ENCODE assay signal across 8 cellular contexts in genomic region chr20:35091808-35092523, GRCh38. TPM values are rescaled to one million over a fixed set of nuclear protein-coding genes. Genes with fewer than 3 reads are reported as not detected.
DNase-seq lines count a peak whose midpoint lies in the region; ATAC-seq and TF ChIP-seq lines count a peak whose summit lies in the region.

No MANE protein-coding gene starts in this region.

- no peaks in the 10 kb centered on the region for H3K27me3 ChIP-seq in thyroid gland

- peak overlapping the region; percentile 92 for H3K27ac Mint-ChIP-seq in central memory CD8-positive, alpha-beta T cell (ENCODE audit: low read depth)

- no peaks in the 10 kb centered on the region for H3K9me3 ChIP-seq in thyroid gland

- no peak for TF ChIP-seq CTCF in lower leg skin (IDR thresholded peaks at IDR 0.05)
- no peak for TF ChIP-seq CTCF in thyroid gland (IDR thresholded peaks at IDR 0.05)

- peaks cover 0 to 6% of the 10 kb centered on the region in 2 donors for H3K36me3 ChIP-seq in thyroid gland

- ATAC-seq in central memory CD8-positive, alpha-beta T cell (replicated peaks; ENCODE audit: extremely low read depth, poor library complexity, severe bottlenecking): peak; percentile 7

- intact Hi-C loops in lower leg skin (cut with DNase I; ENCODE audit: low total_unique reads): no loop called here
- intact Hi-C loops in thyroid gland (cut with DNase I): loop anchor here (10.0 kb wide), 1 partner anchor 217 kb away; the partner anchor contains the start of genes ACSS2 and GGT7

- TF ChIP-seq POLR2A in lower leg skin (IDR thresholded peaks at IDR 0.05) (no peak), thyroid gland (IDR thresholded peaks at IDR 0.05) (no peak)

- DNase-seq in NCI-H146 treated with DMSO at 0.1 percent for 48 hours (lab: John Stamatoyannopoulos, UW; ENCODE audit: unreplicated experiment) (peak; percentile 23), NCI-H146 (lab: John Stamatoyannopoulos, UW) (no peak), HEK293T (ENCODE audit: extremely low spot score) (peak; percentile 51), NCI-H345 treated with DMSO at 0.1 percent for 48 hours (lab: John Stamatoyannopoulos, UW; ENCODE audit: unreplicated experiment) (peak; percentile 26), lower leg skin (ENCODE audit: low spot score in 2 of 2) (no peak), thyroid gland (peak in 1 of 2 donors; percentile 9), T-helper 9 cell (no peak)
- no peak for DNase-seq in central memory CD8-positive, alpha-beta T cell (ENCODE audit: low spot score in 2 of 2)

- peaks cover 40% of the 10 kb centered on the region for H3K4me1 Mint-ChIP-seq in central memory CD8-positive, alpha-beta T cell

- H3K27ac ChIP-seq in thyroid gland: peak overlapping the region; percentile 84 to 95 (median 90)

- H3K4me3 ChIP-seq in lower leg skin (ENCODE audit: low read depth, poor library complexity, severe bottlenecking) (peak overlapping the region; percentile 80), thyroid gland (replicated peaks in 1 of 3) (peak overlapping the region; percentile 69 to 94 (median 79))

- POLR2A ChIA-PET in HEK293T (lab: Yijun Ruan, JAX): interaction anchor here (0.6 kb wide), 1 partner anchor 28 kb away, joined by 5 read pairs; no protein-coding TSS in a partner anchor

- peak overlapping the region; percentile 88 for H3K4me3 Mint-ChIP-seq in central memory CD8-positive, alpha-beta T cell

- H3K27me3 Mint-ChIP-seq in central memory CD8-positive, alpha-beta T cell: no peaks in the 10 kb centered on the region

- H3K36me3 Mint-ChIP-seq in central memory CD8-positive, alpha-beta T cell (ENCODE audit: insufficient read depth): peaks cover 28% of the 10 kb centered on the region

- peaks cover 20 to 34% of the 10 kb centered on the region in 2 donors for H3K4me1 ChIP-seq in thyroid gland

- 0% methylated on average over 20 to 24 of the region's 28 CpGs for WGBS in lower leg skin, 2 donors
- 0 to 2% methylated on average over 18 to 28 of the region's 28 CpGs for WGBS in thyroid gland, 2 donors

- no peaks in the 10 kb centered on the region for H3K9me3 Mint-ChIP-seq in central memory CD8-positive, alpha-beta T cell

- CTCF ChIA-PET in HEK293T (lab: Yijun Ruan, JAX): interaction anchor here (0.6 kb wide), 1 partner anchor 16 kb away, joined by 4 read pairs; no protein-coding TSS in a partner anchor

TF ChIP-seq in HEK293T, 16 proteins besides CTCF, POLR2A, EP300 and RAD21:
- TF ChIP-seq L3MBTL2 (conservative IDR thresholded peaks at IDR 0.05) (no peak), HDGF (IDR thresholded peaks at IDR 0.05; ENCODE audit: borderline replicate concordance) (no peak), NFRKB (IDR thresholded peaks at IDR 0.05) (no peak), CTBP1 (IDR thresholded peaks at IDR 0.05; ENCODE audit: borderline replicate concordance) (no peak), FOXA1 (IDR thresholded peaks at IDR 0.05) (no peak), ARNT (IDR thresholded peaks at IDR 0.05) (no peak), SP1 (IDR thresholded peaks at IDR 0.05) (no peak), LEF1 (IDR thresholded peaks at IDR 0.05; ENCODE audit: borderline replicate concordance) (no peak), ELF4 (IDR thresholded peaks at IDR 0.05) (no peak), FOXM1 (IDR thresholded peaks at IDR 0.05; ENCODE audit: borderline replicate concordance) (no peak)
TF ChIP-seq in HEK293T: peak in this region for 0.

RNA-seq across cellular contexts. Expression of gene TRPC4AP, which starts 0.6 kb away (rescaled TPM):
- 10 to 100 TPM; 40.3 to 64.5 (median 50.0) TPM for total RNA-seq in lower leg skin
- total RNA-seq in thyroid gland: 10 to 100 TPM; 53.3 to 76.8 (median 73.5) TPM

RNA-seq across cellular contexts. Expression of gene EDEM2, which starts 55.2 kb away (rescaled TPM):
- total RNA-seq in lower leg skin: 10 to 100 TPM in 3 of 4 donors, 1 to 10 TPM in 1; 8.8 to 18.7 (median 16.6) TPM
- 10 to 100 TPM; 13.7 to 31.0 (median 25.0) TPM for total RNA-seq in thyroid gland

Comparison
In these comparisons a context has a peak if more than half of its experiments do, and no peak if none do; other contexts are left out.
1. DNase-seq: peak in NCI-H146 treated with DMSO at 0.1 percent for 48 hours (single experiment), HEK293T (single experiment) and NCI-H345 treated with DMSO at 0.1 percent for 48 hours (single experiment); none in NCI-H146 (single experiment), central memory CD8-positive, alpha-beta T cell (0 of 2), lower leg skin (0 of 2) and T-helper 9 cell (single experiment).